In genomic region chr15:45456212-45457106, GRCh38 we compare ENCODE assay signal across 8 cellular contexts.
DNase-seq lines count a peak whose midpoint lies in the region; ATAC-seq and TF ChIP-seq lines count a peak whose summit lies in the region.

No MANE protein-coding gene starts in this region.

- H3K4me3 ChIP-seq in AG10803 (ENCODE audit: low read length), result no peak overlapping the region
- no peak overlapping the region for H3K4me3 ChIP-seq in mesendoderm (ENCODE audit: low read length)

- H3K79me1 ChIP-seq in mesendoderm (ENCODE audit: low read length), result no peaks in the 10 kb centered on the region

- H3K23ac ChIP-seq in mesendoderm (ENCODE audit: low read length), result no peak overlapping the region

- H3K56ac ChIP-seq in mesendoderm (ENCODE audit: low read length), result no peak overlapping the region

- H3K4me1 Mint-ChIP-seq in IgD-negative memory B cell (peaks cover 15 to 29% (median 27%) of the 10 kb centered on the region in 3 donors), activated B cell treated with CpG ODN at 0.5 μM for 24 hours (peaks cover 44% of the 10 kb centered on the region)

- TF ChIP-seq CTCF in AG10803 (conservative IDR thresholded peaks at IDR 0.05; ENCODE audit: low read length), result no peak
- no peak for TF ChIP-seq CTCF in activated B cell treated with CpG ODN at 0.5 μM for 24 hours (IDR thresholded peaks at IDR 0.05)

- H3K36me3 Mint-ChIP-seq in IgD-negative memory B cell (no peaks in the 10 kb centered on the region), activated B cell treated with CpG ODN at 0.5 μM for 24 hours (ENCODE audit: low read depth) (no peaks in the 10 kb centered on the region)

- no peak overlapping the region for H3K18ac ChIP-seq in mesendoderm (ENCODE audit: low read length)

- intact Hi-C loops in activated B cell treated with CpG ODN at 0.5 μM for 24 hours (cut with micrococcal nuclease), result loop anchor here (1.0 to 10.0 kb wide), 7 partner anchors 26 to 432 kb away; partner anchors contain the start of gene SORD

- no peak overlapping the region for H2BK15ac ChIP-seq in mesendoderm (replicated peaks; ENCODE audit: low read depth)

- H2BK120ac ChIP-seq in mesendoderm (ENCODE audit: low read depth, low read length), result no peak overlapping the region

- H3K9me3 Mint-ChIP-seq in IgD-negative memory B cell, result no peaks in the 10 kb centered on the region
- H3K9me3 Mint-ChIP-seq in activated B cell treated with CpG ODN at 0.5 μM for 24 hours, result no peaks in the 10 kb centered on the region

- peak overlapping the region; percentile 75 to 86 (median 76) for H3K27ac Mint-ChIP-seq in IgD-negative memory B cell
- peak overlapping the region; percentile 50 for H3K27ac Mint-ChIP-seq in activated B cell treated with CpG ODN at 0.5 μM for 24 hours

- CTCF ChIA-PET in activated B cell treated with CpG ODN at 0.5 μM for 24 hours (lab: Charles Lee), result interaction anchor here (0.7 to 6.3 kb wide), 28 partner anchors 10 to 330 kb away, joined by 3 to 89 read pairs (median 5); partner anchors contain the start of gene BLOC1S6

- H2AK5ac ChIP-seq in mesendoderm (ENCODE audit: low read length), result no peak overlapping the region

- H3K4ac ChIP-seq in mesendoderm (ENCODE audit: low read depth, low read length), result no peak overlapping the region

- no peak overlapping the region for H4K8ac ChIP-seq in mesendoderm (ENCODE audit: low read depth, low read length)

- H3K4me2 ChIP-seq in mesendoderm (ENCODE audit: low read length), result no peak overlapping the region

- H3K36me3 ChIP-seq in mesendoderm (ENCODE audit: control insufficient read depth, insufficient read depth, low read length), result no peaks in the 10 kb centered on the region

- no peak overlapping the region for H2BK5ac ChIP-seq in mesendoderm (ENCODE audit: low read length)

- no peaks in the 10 kb centered on the region for H3K4me1 ChIP-seq in mesendoderm (ENCODE audit: control insufficient read depth, low read depth, low read length)

- no peak overlapping the region for H3K9ac ChIP-seq in mesendoderm (ENCODE audit: low read length)

- no peak for ATAC-seq in activated B cell treated with CpG ODN at 0.5 μM for 24 hours (ENCODE audit: low read depth)
- no peak for ATAC-seq in GM18498 (IDR thresholded peaks at IDR 0.05; ENCODE audit: unreplicated experiment)

- no peak overlapping the region for H3K27ac ChIP-seq in mesendoderm (ENCODE audit: low read depth, low read length)

- no peaks in the 10 kb centered on the region for H3K79me2 ChIP-seq in mesendoderm (ENCODE audit: control insufficient read depth, insufficient read depth, low read length)

- H4K5ac ChIP-seq in mesendoderm (ENCODE audit: low read length), result no peak overlapping the region

- no peaks in the 10 kb centered on the region for H3K27me3 Mint-ChIP-seq in IgD-negative memory B cell
- no peaks in the 10 kb centered on the region for H3K27me3 Mint-ChIP-seq in activated B cell treated with CpG ODN at 0.5 μM for 24 hours

- WGBS in mesendoderm (ENCODE audit: extremely low coverage, insufficient coverage, low lambda C conversion rate), result no CpG with 5 or more reads among the region's 22 CpGs

- no peaks in the 10 kb centered on the region for H3K27me3 ChIP-seq in mesendoderm (ENCODE audit: insufficient read depth, low read length, poor library complexity)

- H3K4me3 Mint-ChIP-seq in IgD-negative memory B cell (peak overlapping the region in 2 of 4 donors; percentile 27 to 76), activated B cell treated with CpG ODN at 0.5 μM for 24 hours (no peak overlapping the region)

- peak; percentile 100 for DNase-seq in AG10803 (ENCODE audit: low read depth)
- DNase-seq in activated B cell treated with CpG ODN at 0.5 μM for 24 hours, result no peak
- peak; percentile 78 for DNase-seq in central memory CD4-positive, alpha-beta T cell
- DNase-seq in mesendoderm, result peak; percentile 77
- peak; percentile 35 to 77 for DNase-seq in stimulated activated CD8-positive, alpha-beta memory T cell treated with anti-CD3 and anti-CD28 coated beads, Interleukin-7, amount 100 ng/mL, for 48 hours (ENCODE audit: extremely low read depth in 1 of 2, low read depth in 1 of 2)
- DNase-seq in NCI-H748 treated with DMSO at 0.1 percent for 48 hours (lab: John Stamatoyannopoulos, UW), result no peak

- POLR2A ChIA-PET in activated B cell treated with CpG ODN at 0.5 μM for 24 hours (lab: Charles Lee), result interaction anchor here (1.3 to 1.4 kb wide), 2 partner anchors 130 to 158 kb away, joined by 3 read pairs; no protein-coding TSS in a partner anchor

Comparison
In these comparisons a context has a peak if more than half of its experiments do, and no peak if none do; other contexts are left out.
1. DNase-seq: peak in AG10803 (single experiment), central memory CD4-positive, alpha-beta T cell (single experiment), mesendoderm (single experiment) and stimulated activated CD8-positive, alpha-beta memory T cell treated with anti-CD3 and anti-CD28 coated beads, Interleukin-7, amount 100 ng/mL, for 48 hours (2 of 2); none in activated B cell treated with CpG ODN at 0.5 μM for 24 hours (single experiment) and NCI-H748 treated with DMSO at 0.1 percent for 48 hours (single experiment).